ENCODE assay signal across 1 cellular context in genomic region chr5:153515269-153515668, GRCh38.
TF ChIP-seq lines count a peak whose summit lies in the region.

No MANE protein-coding gene starts in this region.

TF ChIP-seq in K562, 482 proteins besides CTCF, POLR2A, EP300 and RAD21:
- TF ChIP-seq PKNOX1 (IDR thresholded peaks at IDR 0.05): no peak
- TF ChIP-seq POLR2H (tag; IDR thresholded peaks at IDR 0.05; ENCODE audit: low read depth): no peak
- TF ChIP-seq RBM22 (IDR thresholded peaks at IDR 0.05; ENCODE audit: low read depth, low read length, poor library complexity, severe bottlenecking): no peak
- no peak for TF ChIP-seq ZNF274 (IDR thresholded peaks at IDR 0.05; ENCODE audit: borderline replicate concordance, low read depth, low read length)
- TF ChIP-seq CEBPB (tag; IDR thresholded peaks at IDR 0.05): peak; percentile 52
- no peak for TF ChIP-seq CEBPG (CRISPR knock-in tag; IDR thresholded peaks at IDR 0.05)
- TF ChIP-seq CEBPG (tag; conservative IDR thresholded peaks at IDR 0.05 in 1 of 2, IDR thresholded peaks at IDR 0.05 in 1 of 2): 0 out of 4 replicates have a peak, but pooled peaks of 1 of the 2 experiments have one; percentile 8
